In genomic region chr2:233745073-233745755, GRCh38 we compare ENCODE assay signal across 1 cellular context.
TF ChIP-seq lines count a peak whose summit lies in the region.

No MANE protein-coding gene starts in this region.

TF ChIP-seq in HepG2, 621 proteins besides CTCF, POLR2A, EP300 and RAD21 (continued from another document and continues in another):
- TF ChIP-seq, protein P1, sequence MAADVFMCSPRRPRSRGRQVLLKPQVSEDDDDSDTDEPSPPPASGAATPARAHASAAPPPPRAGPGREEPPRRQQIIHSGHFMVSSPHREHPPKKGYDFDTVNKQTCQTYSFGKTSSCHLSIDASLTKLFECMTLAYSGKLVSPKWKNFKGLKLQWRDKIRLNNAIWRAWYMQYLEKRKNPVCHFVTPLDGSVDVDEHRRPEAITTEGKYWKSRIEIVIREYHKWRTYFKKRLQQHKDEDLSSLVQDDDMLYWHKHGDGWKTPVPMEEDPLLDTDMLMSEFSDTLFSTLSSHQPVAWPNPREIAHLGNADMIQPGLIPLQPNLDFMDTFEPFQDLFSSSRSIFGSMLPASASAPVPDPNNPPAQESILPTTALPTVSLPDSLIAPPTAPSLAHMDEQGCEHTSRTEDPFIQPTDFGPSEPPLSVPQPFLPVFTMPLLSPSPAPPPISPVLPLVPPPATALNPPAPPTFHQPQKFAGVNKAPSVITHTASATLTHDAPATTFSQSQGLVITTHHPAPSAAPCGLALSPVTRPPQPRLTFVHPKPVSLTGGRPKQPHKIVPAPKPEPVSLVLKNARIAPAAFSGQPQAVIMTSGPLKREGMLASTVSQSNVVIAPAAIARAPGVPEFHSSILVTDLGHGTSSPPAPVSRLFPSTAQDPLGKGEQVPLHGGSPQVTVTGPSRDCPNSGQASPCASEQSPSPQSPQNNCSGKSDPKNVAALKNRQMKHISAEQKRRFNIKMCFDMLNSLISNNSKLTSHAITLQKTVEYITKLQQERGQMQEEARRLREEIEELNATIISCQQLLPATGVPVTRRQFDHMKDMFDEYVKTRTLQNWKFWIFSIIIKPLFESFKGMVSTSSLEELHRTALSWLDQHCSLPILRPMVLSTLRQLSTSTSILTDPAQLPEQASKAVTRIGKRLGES (CRISPR knock-in tag; IDR thresholded peaks at IDR 0.05; ENCODE audit: borderline replicate concordance) = no peak
- TF ChIP-seq ZNF782 (CRISPR knock-in tag; IDR thresholded peaks at IDR 0.05; ENCODE audit: borderline replicate concordance) (no peak), ZNF549 (CRISPR knock-in tag; IDR thresholded peaks at IDR 0.05) (no peak), ZNF773 (CRISPR knock-in tag; IDR thresholded peaks at IDR 0.05; ENCODE audit: borderline replicate concordance) (no peak), ARID3A (IDR thresholded peaks at IDR 0.05; ENCODE audit: low read depth, low read length) (peak; percentile 95), FOXK1 (CRISPR knock-in tag; IDR thresholded peaks at IDR 0.05; ENCODE audit: borderline replicate concordance, low read depth) (peak; percentile 98), SMYD3 (CRISPR knock-in tag; IDR thresholded peaks at IDR 0.05) (peak; percentile 86; the same call in 1 of the 2 replicates), ZNF362 (CRISPR knock-in tag; IDR thresholded peaks at IDR 0.05; ENCODE audit: borderline replicate concordance) (peak; percentile 61; the same call in 1 of the 2 replicates), ZNF672 (CRISPR knock-in tag; IDR thresholded peaks at IDR 0.05) (no peak), KLF16 (CRISPR knock-in tag; IDR thresholded peaks at IDR 0.05) (peak in 1 of 2 experiments; percentile 92; a peak in 2 of 4 replicates), KMT2B (CRISPR knock-in tag; IDR thresholded peaks at IDR 0.05) (peak; percentile 48; the same call in 1 of the 2 replicates), ARNT (IDR thresholded peaks at IDR 0.05) (0 out of 2 replicates have a peak, but pooled peaks have one; percentile 2), ZNF652 (CRISPR knock-in tag; IDR thresholded peaks at IDR 0.05; ENCODE audit: borderline replicate concordance, low read depth) (peak; percentile 31; the same call in 1 of the 2 replicates), U2AF2 (IDR thresholded peaks at IDR 0.05; ENCODE audit: low read depth, low read length) (no peak), ARID4A (CRISPR knock-in tag; IDR thresholded peaks at IDR 0.05; ENCODE audit: borderline replicate concordance) (peak; percentile 58; the same call in 1 of the 2 replicates), ERF (CRISPR knock-in tag; IDR thresholded peaks at IDR 0.05) (peak; percentile 98), ZNF768 (CRISPR knock-in tag; IDR thresholded peaks at IDR 0.05) (no peak), KLF12 (CRISPR knock-in tag; IDR thresholded peaks at IDR 0.05; ENCODE audit: borderline replicate concordance) (no peak), JUND (CRISPR knock-in tag; IDR thresholded peaks at IDR 0.05) (peak; percentile 66; the same call in 1 of the 2 replicates), THAP11 (CRISPR knock-in tag; IDR thresholded peaks at IDR 0.05) (peak; percentile 75), PCBP1 (IDR thresholded peaks at IDR 0.05; ENCODE audit: borderline replicate concordance, low read depth, low read length) (no peak), SPEN (CRISPR knock-in tag; IDR thresholded peaks at IDR 0.05; ENCODE audit: low read depth) (peak; percentile 84), ESRRA (CRISPR knock-in tag; IDR thresholded peaks at IDR 0.05; ENCODE audit: low read depth) (peak; percentile 88), ZNF776 (CRISPR knock-in tag; IDR thresholded peaks at IDR 0.05) (no peak), ATM (IDR thresholded peaks at IDR 0.05; ENCODE audit: borderline replicate concordance) (no peak; the same call in 1 of the 2 replicates), CHCHD3 (CRISPR knock-in tag; IDR thresholded peaks at IDR 0.05) (0 out of 2 replicates have a peak, but pooled peaks have one; percentile 42), HOXA5 (CRISPR knock-in tag; IDR thresholded peaks at IDR 0.05) (peak; percentile 93), TFDP1 (CRISPR knock-in tag; IDR thresholded peaks at IDR 0.05; ENCODE audit: borderline replicate concordance) (peak; percentile 17; the same call in 1 of the 2 replicates), TAF1 (CRISPR knock-in tag; IDR thresholded peaks at IDR 0.05) (no peak), ZNF350 (CRISPR knock-in tag; IDR thresholded peaks at IDR 0.05; ENCODE audit: borderline replicate concordance, low read depth) (peak; percentile 40; the same call in 1 of the 2 replicates), NCOA1 (CRISPR knock-in tag; IDR thresholded peaks at IDR 0.05) (peak; percentile 80; the same call in 1 of the 2 replicates), SMARCE1 (IDR thresholded peaks at IDR 0.05; ENCODE audit: borderline replicate concordance) (no peak)
- TF ChIP-seq, protein P2, sequence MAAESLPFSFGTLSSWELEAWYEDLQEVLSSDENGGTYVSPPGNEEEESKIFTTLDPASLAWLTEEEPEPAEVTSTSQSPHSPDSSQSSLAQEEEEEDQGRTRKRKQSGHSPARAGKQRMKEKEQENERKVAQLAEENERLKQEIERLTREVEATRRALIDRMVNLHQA (CRISPR knock-in tag; IDR thresholded peaks at IDR 0.05) = no peak
- TF ChIP-seq, protein P3, sequence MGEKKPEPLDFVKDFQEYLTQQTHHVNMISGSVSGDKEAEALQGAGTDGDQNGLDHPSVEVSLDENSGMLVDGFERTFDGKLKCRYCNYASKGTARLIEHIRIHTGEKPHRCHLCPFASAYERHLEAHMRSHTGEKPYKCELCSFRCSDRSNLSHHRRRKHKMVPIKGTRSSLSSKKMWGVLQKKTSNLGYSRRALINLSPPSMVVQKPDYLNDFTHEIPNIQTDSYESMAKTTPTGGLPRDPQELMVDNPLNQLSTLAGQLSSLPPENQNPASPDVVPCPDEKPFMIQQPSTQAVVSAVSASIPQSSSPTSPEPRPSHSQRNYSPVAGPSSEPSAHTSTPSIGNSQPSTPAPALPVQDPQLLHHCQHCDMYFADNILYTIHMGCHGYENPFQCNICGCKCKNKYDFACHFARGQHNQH (CRISPR knock-in tag; IDR thresholded peaks at IDR 0.05) = peak; percentile 89
- TF ChIP-seq, protein P4, sequence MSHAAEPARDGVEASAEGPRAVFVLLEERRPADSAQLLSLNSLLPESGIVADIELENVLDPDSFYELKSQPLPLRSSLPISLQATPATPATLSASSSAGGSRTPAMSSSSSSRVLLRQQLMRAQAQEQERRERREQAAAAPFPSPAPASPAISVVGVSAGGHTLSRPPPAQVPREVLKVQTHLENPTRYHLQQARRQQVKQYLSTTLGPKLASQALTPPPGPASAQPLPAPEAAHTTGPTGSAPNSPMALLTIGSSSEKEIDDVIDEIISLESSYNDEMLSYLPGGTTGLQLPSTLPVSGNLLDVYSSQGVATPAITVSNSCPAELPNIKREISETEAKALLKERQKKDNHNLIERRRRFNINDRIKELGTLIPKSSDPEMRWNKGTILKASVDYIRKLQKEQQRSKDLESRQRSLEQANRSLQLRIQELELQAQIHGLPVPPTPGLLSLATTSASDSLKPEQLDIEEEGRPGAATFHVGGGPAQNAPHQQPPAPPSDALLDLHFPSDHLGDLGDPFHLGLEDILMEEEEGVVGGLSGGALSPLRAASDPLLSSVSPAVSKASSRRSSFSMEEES (CRISPR knock-in tag; IDR thresholded peaks at IDR 0.05) = peak; percentile 85
- TF ChIP-seq, protein P5, sequence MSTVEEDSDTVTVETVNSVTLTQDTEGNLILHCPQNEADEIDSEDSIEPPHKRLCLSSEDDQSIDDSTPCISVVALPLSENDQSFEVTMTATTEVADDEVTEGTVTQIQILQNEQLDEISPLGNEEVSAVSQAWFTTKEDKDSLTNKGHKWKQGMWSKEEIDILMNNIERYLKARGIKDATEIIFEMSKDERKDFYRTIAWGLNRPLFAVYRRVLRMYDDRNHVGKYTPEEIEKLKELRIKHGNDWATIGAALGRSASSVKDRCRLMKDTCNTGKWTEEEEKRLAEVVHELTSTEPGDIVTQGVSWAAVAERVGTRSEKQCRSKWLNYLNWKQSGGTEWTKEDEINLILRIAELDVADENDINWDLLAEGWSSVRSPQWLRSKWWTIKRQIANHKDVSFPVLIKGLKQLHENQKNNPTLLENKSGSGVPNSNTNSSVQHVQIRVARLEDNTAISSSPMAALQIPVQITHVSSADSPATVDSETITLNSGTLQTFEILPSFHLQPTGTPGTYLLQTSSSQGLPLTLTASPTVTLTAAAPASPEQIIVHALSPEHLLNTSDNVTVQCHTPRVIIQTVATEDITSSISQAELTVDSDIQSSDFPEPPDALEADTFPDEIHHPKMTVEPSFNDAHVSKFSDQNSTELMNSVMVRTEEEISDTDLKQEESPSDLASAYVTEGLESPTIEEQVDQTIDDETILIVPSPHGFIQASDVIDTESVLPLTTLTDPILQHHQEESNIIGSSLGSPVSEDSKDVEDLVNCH (CRISPR knock-in tag; IDR thresholded peaks at IDR 0.05) = no peak
- TF ChIP-seq, protein P6, sequence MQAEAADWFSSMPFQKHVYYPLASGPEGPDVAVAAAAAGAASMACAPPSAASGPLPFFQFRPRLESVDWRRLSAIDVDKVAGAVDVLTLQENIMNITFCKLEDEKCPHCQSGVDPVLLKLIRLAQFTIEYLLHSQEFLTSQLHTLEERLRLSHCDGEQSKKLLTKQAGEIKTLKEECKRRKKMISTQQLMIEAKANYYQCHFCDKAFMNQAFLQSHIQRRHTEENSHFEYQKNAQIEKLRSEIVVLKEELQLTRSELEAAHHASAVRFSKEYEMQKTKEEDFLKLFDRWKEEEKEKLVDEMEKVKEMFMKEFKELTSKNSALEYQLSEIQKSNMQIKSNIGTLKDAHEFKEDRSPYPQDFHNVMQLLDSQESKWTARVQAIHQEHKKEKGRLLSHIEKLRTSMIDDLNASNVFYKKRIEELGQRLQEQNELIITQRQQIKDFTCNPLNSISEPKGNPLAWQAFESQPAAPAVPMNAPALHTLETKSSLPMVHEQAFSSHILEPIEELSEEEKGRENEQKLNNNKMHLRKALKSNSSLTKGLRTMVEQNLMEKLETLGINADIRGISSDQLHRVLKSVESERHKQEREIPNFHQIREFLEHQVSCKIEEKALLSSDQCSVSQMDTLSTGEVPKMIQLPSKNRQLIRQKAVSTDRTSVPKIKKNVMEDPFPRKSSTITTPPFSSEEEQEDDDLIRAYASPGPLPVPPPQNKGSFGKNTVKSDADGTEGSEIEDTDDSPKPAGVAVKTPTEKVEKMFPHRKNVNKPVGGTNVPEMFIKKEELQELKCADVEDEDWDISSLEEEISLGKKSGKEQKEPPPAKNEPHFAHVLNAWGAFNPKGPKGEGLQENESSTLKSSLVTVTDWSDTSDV (CRISPR knock-in tag; IDR thresholded peaks at IDR 0.05) = no peak
